ENCODE assay signal across 32 cellular contexts in the genomic region with DNA sequence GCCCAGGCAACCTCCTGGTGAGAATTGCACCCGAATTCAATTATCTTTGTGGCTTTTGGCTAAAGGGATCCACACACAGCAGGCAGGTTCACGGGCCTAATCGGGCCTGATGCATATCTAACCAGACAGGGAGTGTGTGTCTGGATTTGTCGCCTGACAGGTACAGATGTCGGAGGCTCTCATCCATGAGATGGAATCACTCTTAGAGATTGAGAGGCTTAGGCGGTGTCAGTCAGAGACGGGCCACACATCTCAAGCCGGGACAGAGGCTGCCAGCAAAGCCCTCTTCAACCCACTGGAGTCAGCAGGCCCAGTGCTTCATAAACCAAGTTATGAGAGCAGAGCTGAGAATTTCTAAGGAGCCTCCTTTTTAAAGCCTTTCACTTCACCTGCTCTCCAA.
"Had no signal": no experiment of that assay in that cellular context is flagged by ENCODE, and none has a peak within 500 bp of the region (broad histone marks: within the 10 kb centered on the region; RNA-seq: fewer than 3 reads in every experiment).

No MANE protein-coding gene starts in this region.

- DNase-seq: activated B cell treated with CpG ODN at 0.5 μM for 24 hours; activated CD4-positive, alpha-beta T cell treated with anti-CD3 and anti-CD28 coated beads for 36 hours; activated CD8-positive, alpha-beta memory T cell treated with anti-CD3 and anti-CD28 coated beads, Interleukin-2, amount 10 ng/mL, durations not matched to agents 7 days and 5 days; activated CD8-positive, alpha-beta T cell treated with anti-CD3 and anti-CD28 coated beads, Interleukin-2, amount 10 ng/mL, durations not matched to agents 7 days and 5 days; activated effector memory CD4-positive, alpha-beta T cell treated with Interleukin-2 at 50 U/mL for 16 hours; activated naive CD4-positive, alpha-beta T cell treated with Interleukin-2 at 50 U/mL for 16 hours; anterior cingulate cortex; dermis blood vessel endothelial cell; effector CD4-positive, alpha-beta T cell; foreskin keratinocyte; heart left ventricle; hypothalamus; immature natural killer cell; kidney; naive B cell; nephron progenitor cell; ovary; right lobe of liver; small intestine; stimulated activated CD4-positive, alpha-beta T cell treated with anti-CD3 and anti-CD28 coated beads, Interleukin-4, amount 100 ng/mL, for 24 hours; substantia nigra; upper lobe of left lung had no signal

- H3K4me1 Mint-ChIP-seq: activated B cell treated with CpG ODN at 0.5 μM for 24 hours; activated CD4-positive, alpha-beta T cell treated with anti-CD3 and anti-CD28 coated beads for 36 hours; activated CD8-positive, alpha-beta memory T cell treated with anti-CD3 and anti-CD28 coated beads, Interleukin-2, amount 10 ng/mL, durations not matched to agents 7 days and 5 days; naive B cell; stimulated activated effector memory CD8-positive, alpha-beta T cell treated with anti-CD3 and anti-CD28 coated beads, Interleukin-12 subunit alpha, Interleukin-12 subunit beta, amount 100 ng/mL, for 72 hours had no signal

- ATAC-seq: activated CD4-positive, alpha-beta T cell treated with anti-CD3 and anti-CD28 coated beads for 36 hours; activated CD8-positive, alpha-beta memory T cell treated with anti-CD3 and anti-CD28 coated beads, Interleukin-2, amount 10 ng/mL, durations not matched to agents 7 days and 5 days; activated CD8-positive, alpha-beta T cell treated with anti-CD3 and anti-CD28 coated beads, Interleukin-2, amount 10 ng/mL, durations not matched to agents 7 days and 5 days; foreskin keratinocyte; heart left ventricle; right lobe of liver; stimulated activated effector memory CD8-positive, alpha-beta T cell treated with anti-CD3 and anti-CD28 coated beads, Interleukin-12 subunit alpha, Interleukin-12 subunit beta, amount 100 ng/mL, for 72 hours had no signal

- H3K4me1 ChIP-seq: foreskin keratinocyte, right lobe of liver, thyroid gland, upper lobe of left lung, vagina had no signal

- H3K27ac Mint-ChIP-seq: activated B cell treated with CpG ODN at 0.5 μM for 24 hours; activated CD4-positive, alpha-beta T cell treated with anti-CD3 and anti-CD28 coated beads for 36 hours; activated CD8-positive, alpha-beta memory T cell treated with anti-CD3 and anti-CD28 coated beads, Interleukin-2, amount 10 ng/mL, durations not matched to agents 7 days and 5 days; activated CD8-positive, alpha-beta T cell treated with anti-CD3 and anti-CD28 coated beads, Interleukin-2, amount 10 ng/mL, durations not matched to agents 7 days and 5 days; activated naive CD8-positive, alpha-beta T cell; immature natural killer cell; mesothelial cell of epicardium; nephron progenitor cell; stimulated activated effector memory CD8-positive, alpha-beta T cell treated with anti-CD3 and anti-CD28 coated beads, Interleukin-12 subunit alpha, Interleukin-12 subunit beta, amount 100 ng/mL, for 72 hours; stimulated activated naive CD8-positive, alpha-beta T cell treated with anti-CD3 and anti-CD28 coated beads, Interleukin-15, Interleukin-2, amounts not matched to agents 100 ng/mL and 50 ng/mL, for 24 hours had no signal

- H3K4me3 Mint-ChIP-seq: activated B cell treated with CpG ODN at 0.5 μM for 24 hours; activated CD4-positive, alpha-beta T cell treated with anti-CD3 and anti-CD28 coated beads for 36 hours; activated CD8-positive, alpha-beta memory T cell treated with anti-CD3 and anti-CD28 coated beads, Interleukin-2, amount 10 ng/mL, durations not matched to agents 7 days and 5 days; activated CD8-positive, alpha-beta T cell treated with anti-CD3 and anti-CD28 coated beads, Interleukin-2, amount 10 ng/mL, durations not matched to agents 7 days and 5 days; activated naive CD8-positive, alpha-beta T cell; immature natural killer cell; mesothelial cell of epicardium; naive B cell; nephron progenitor cell; stimulated activated effector memory CD8-positive, alpha-beta T cell treated with anti-CD3 and anti-CD28 coated beads, Interleukin-12 subunit alpha, Interleukin-12 subunit beta, amount 100 ng/mL, for 72 hours; stimulated activated naive CD8-positive, alpha-beta T cell treated with anti-CD3 and anti-CD28 coated beads, Interleukin-15, Interleukin-2, amounts not matched to agents 100 ng/mL and 50 ng/mL, for 24 hours had no signal

- H3K4me3 ChIP-seq: esophagus muscularis mucosa, heart left ventricle, ovary, right lobe of liver, thyroid gland, upper lobe of left lung, vagina had no signal

- H3K36me3 Mint-ChIP-seq: activated CD8-positive, alpha-beta memory T cell treated with anti-CD3 and anti-CD28 coated beads, Interleukin-2, amount 10 ng/mL, durations not matched to agents 7 days and 5 days; activated naive CD8-positive, alpha-beta T cell; mesothelial cell of epicardium; naive B cell; stimulated activated effector memory CD8-positive, alpha-beta T cell treated with anti-CD3 and anti-CD28 coated beads, Interleukin-12 subunit alpha, Interleukin-12 subunit beta, amount 100 ng/mL, for 72 hours had no signal

- H3K27ac ChIP-seq: esophagus muscularis mucosa, foreskin keratinocyte, heart left ventricle, neutrophil, ovary, right lobe of liver, thyroid gland, upper lobe of left lung, vagina had no signal

- H3K36me3 ChIP-seq: esophagus muscularis mucosa, heart left ventricle, neutrophil, ovary, right lobe of liver, thyroid gland, upper lobe of left lung, vagina had no signal

- H3K27me3 ChIP-seq: ovary, right lobe of liver, thyroid gland, upper lobe of left lung, vagina had no signal

- H3K27me3 Mint-ChIP-seq: activated CD4-positive, alpha-beta T cell treated with anti-CD3 and anti-CD28 coated beads for 36 hours had no signal

- H3K9me3 Mint-ChIP-seq: activated B cell treated with CpG ODN at 0.5 μM for 24 hours; mesothelial cell of epicardium; naive B cell; nephron progenitor cell; stimulated activated effector memory CD8-positive, alpha-beta T cell treated with anti-CD3 and anti-CD28 coated beads, Interleukin-12 subunit alpha, Interleukin-12 subunit beta, amount 100 ng/mL, for 72 hours; stimulated activated naive CD8-positive, alpha-beta T cell treated with anti-CD3 and anti-CD28 coated beads, Interleukin-15, Interleukin-2, amounts not matched to agents 100 ng/mL and 50 ng/mL, for 24 hours had no signal

- H3K9me3 ChIP-seq: esophagus muscularis mucosa, heart left ventricle, neutrophil, ovary, right lobe of liver, thyroid gland, upper lobe of left lung, vagina had no signal

- FAIRE-seq: bronchial epithelial cell, colon, kidney, small intestine had no signal
